Comparison of ENCODE assay signal across 11 cellular contexts in the genomic region with DNA sequence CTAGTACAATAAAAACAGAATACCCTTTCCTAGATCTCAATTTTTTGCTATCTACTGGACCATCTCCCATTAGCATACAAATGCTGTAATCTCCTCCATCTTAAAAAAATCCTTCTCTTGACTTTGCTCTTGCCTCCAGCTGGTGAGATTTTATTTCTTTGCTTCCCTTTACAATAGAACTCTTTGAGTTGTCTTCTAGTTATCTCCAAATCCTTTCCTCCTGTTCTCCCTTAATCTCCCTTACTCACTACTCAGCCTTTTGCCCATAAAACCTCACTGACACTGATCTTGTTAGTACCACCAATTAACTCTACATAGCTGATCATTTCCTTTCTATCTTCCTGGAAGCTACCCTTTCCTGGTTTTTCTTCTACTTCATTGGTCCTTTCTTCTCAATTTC.
"Had no signal": no experiment of that assay in that cellular context is flagged by ENCODE, and none has a peak within 500 bp of the region (broad histone marks: within the 10 kb centered on the region; RNA-seq: fewer than 3 reads in every experiment).

No MANE protein-coding gene starts in this region.

- H3K27me3 ChIP-seq: adrenal gland, neutrophil, thyroid gland had no signal

- H3K4me1 ChIP-seq: thyroid gland had no signal

- H3K36me3 ChIP-seq: neutrophil had no signal

- H3K4me3 ChIP-seq: adrenal gland, thyroid gland had no signal

- H3K9me3 ChIP-seq: adrenal gland, neutrophil, thyroid gland had no signal

- DNase-seq: activated CD4-positive, alpha-beta T cell treated with anti-CD3 and anti-CD28 coated beads, Interleukin-2, amount 50 U/mL, for 4 hours; activated gamma-delta T cell treated with Interleukin-2 at 50 U/mL for 16 hours; adrenal gland; effector memory CD8-positive, alpha-beta T cell; foreskin fibroblast; naive thymus-derived CD8-positive, alpha-beta T cell; stimulated activated naive CD4-positive, alpha-beta T cell; thyroid gland; WERI-Rb-1 had no signal

- H3K27ac ChIP-seq: adrenal gland, epithelial cell of prostate, neutrophil, thyroid gland, WERI-Rb-1 had no signal
